ENCODE assay signal across 29 cellular contexts in genomic region chr1:6782151-6782550, GRCh38.
"Had no signal": no experiment of that assay in that cellular context is flagged by ENCODE, and none has a peak within 500 bp of the region (broad histone marks: within the 10 kb centered on the region; RNA-seq: fewer than 3 reads in every experiment).

No MANE protein-coding gene starts in this region.

- H3K4me3 Mint-ChIP-seq: activated CD4-positive, alpha-beta T cell treated with anti-CD3 and anti-CD28 coated beads, Interleukin-2, amount 10 ng/mL, durations not matched to agents 24 days and 14 days; activated CD8-positive, alpha-beta T cell treated with anti-CD3 and anti-CD28 coated beads for 36 hours; activated T-cell treated with anti-CD3 and anti-CD28 coated beads, Interleukin-2, amount 50 U/mL, for 72 hours; activated T-helper 17 cell treated with anti-CD3 and anti-CD28 coated beads, Interleukin-2, amount 50 U/mL, for 72 hours had no signal

- H3K27ac ChIP-seq: adrenal gland, body of pancreas, breast epithelium, SJCRH30, SK-N-MC, WERI-Rb-1 had no signal

- H3K9me3 ChIP-seq: adrenal gland, body of pancreas, breast epithelium, SJCRH30 had no signal

- DNase-seq: activated CD4-positive, alpha-beta T cell treated with anti-CD3 and anti-CD28 coated beads, Interleukin-2, amount 10 ng/mL, durations not matched to agents 24 days and 14 days; activated CD4-positive, alpha-beta T cell treated with anti-CD3 and anti-CD28 coated beads, Interleukin-2, amount 50 U/mL, for 4 hours; activated CD8-positive, alpha-beta T cell treated with anti-CD3 and anti-CD28 coated beads for 36 hours; activated effector memory CD4-positive, alpha-beta T cell treated with anti-CD3 and anti-CD28 coated beads, Interleukin-2, amount 50 U/mL, for 16 hours; activated naive CD4-positive, alpha-beta T cell; activated T-cell treated with anti-CD3 and anti-CD28 coated beads, Interleukin-2, amount 50 U/mL, for 1 hour; activated T-cell treated with anti-CD3 and anti-CD28 coated beads, Interleukin-2, amount 50 U/mL, for 72 hours; adrenal gland; body of pancreas; cerebellar nuclear complex; KG1; MM.1S; MV-4-11; NCI-H1092; NCI-H1436 treated with DMSO at 0.1 percent for 48 hours; NCI-H1694 treated with DMSO at 0.1 percent for 48 hours; NCI-H2029; NCI-H510A; NCI-H526; NCI-H748 treated with DMSO at 0.1 percent for 48 hours; OCI-M1; SHP77; SJCRH30; T1000; WERI-Rb-1 had no signal

- H3K36me3 ChIP-seq: adrenal gland, breast epithelium, SJCRH30 had no signal

- H3K4me3 ChIP-seq: adrenal gland, body of pancreas, breast epithelium, SJCRH30, SK-N-MC had no signal

- H3K27me3 ChIP-seq: adrenal gland, body of pancreas, breast epithelium, SJCRH30 had no signal

- H3K27ac Mint-ChIP-seq: activated CD4-positive, alpha-beta T cell treated with anti-CD3 and anti-CD28 coated beads, Interleukin-2, amount 10 ng/mL, durations not matched to agents 24 days and 14 days; activated CD8-positive, alpha-beta T cell treated with anti-CD3 and anti-CD28 coated beads for 36 hours; activated naive CD4-positive, alpha-beta T cell treated with anti-CD3 and anti-CD28 coated beads, Interleukin-2, amount 50 U/mL, for 72 hours; activated T-cell treated with anti-CD3 and anti-CD28 coated beads, Interleukin-2, amount 50 U/mL, for 72 hours; activated T-helper 17 cell treated with anti-CD3 and anti-CD28 coated beads, Interleukin-2, amount 50 U/mL, for 72 hours had no signal

- H3K9me3 Mint-ChIP-seq: activated CD8-positive, alpha-beta T cell treated with anti-CD3 and anti-CD28 coated beads for 36 hours; activated naive CD4-positive, alpha-beta T cell treated with anti-CD3 and anti-CD28 coated beads, Interleukin-2, amount 50 U/mL, for 72 hours; activated T-cell treated with anti-CD3 and anti-CD28 coated beads, Interleukin-2, amount 50 U/mL, for 72 hours; activated T-helper 17 cell treated with anti-CD3 and anti-CD28 coated beads, Interleukin-2, amount 50 U/mL, for 72 hours had no signal

- ATAC-seq: activated CD8-positive, alpha-beta T cell treated with anti-CD3 and anti-CD28 coated beads for 36 hours; activated naive CD4-positive, alpha-beta T cell treated with anti-CD3 and anti-CD28 coated beads, Interleukin-2, amount 50 U/mL, for 72 hours; activated T-cell treated with anti-CD3 and anti-CD28 coated beads, Interleukin-2, amount 50 U/mL, for 72 hours; activated T-helper 17 cell treated with anti-CD3 and anti-CD28 coated beads, Interleukin-2, amount 50 U/mL, for 72 hours; body of pancreas had no signal
